ENCODE assay signal across 25 cellular contexts in the genomic region with DNA sequence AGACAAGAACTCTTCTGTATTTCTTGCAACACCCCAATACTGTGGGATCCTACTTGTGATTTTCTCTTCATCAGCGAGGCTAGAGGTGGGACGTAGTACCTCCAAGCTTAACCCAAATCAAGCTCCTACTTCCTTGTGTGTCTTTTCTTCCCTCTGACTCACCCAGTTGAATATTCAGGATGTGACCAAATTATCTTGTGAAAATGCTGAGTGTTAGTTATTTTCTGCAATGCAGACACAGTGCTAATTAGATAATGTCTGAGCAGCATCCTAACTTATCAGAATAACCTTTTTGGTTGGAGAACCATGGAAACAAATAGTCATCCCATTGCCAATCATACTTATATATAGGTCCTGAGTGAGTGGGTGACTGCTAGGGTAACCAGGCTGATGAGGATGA. TPM values are rescaled to one million over a fixed set of nuclear protein-coding genes. Genes with fewer than 3 reads are reported as not detected.
"Had no signal": no experiment of that assay in that cellular context is flagged by ENCODE, and none has a peak within 500 bp of the region (broad histone marks: within the 10 kb centered on the region; RNA-seq: fewer than 3 reads in every experiment).

No MANE protein-coding gene starts in this region.

- H3K36me3 ChIP-seq: gastrocnemius medialis, thyroid gland had no signal

- H3K27ac ChIP-seq: body of pancreas, gastrocnemius medialis, thyroid gland had no signal

- H3K4me3 ChIP-seq: body of pancreas, gastrocnemius medialis, thyroid gland had no signal

- H3K27me3 ChIP-seq: body of pancreas, gastrocnemius medialis, thyroid gland had no signal

- FAIRE-seq: colon, TTC549 had no signal

- H3K9me3 ChIP-seq: body of pancreas, gastrocnemius medialis, thyroid gland had no signal

- H3K4me1 ChIP-seq: gastrocnemius medialis, thyroid gland had no signal

- ATAC-seq: body of pancreas, gastrocnemius medialis, natural killer cell had no signal

- DNase-seq: activated B cell treated with CpG ODN at 0.5 μM for 24 hours; activated CD4-positive, alpha-beta memory T cell treated with anti-CD3 and anti-CD28 coated beads for 36 hours; activated CD4-positive, alpha-beta T cell treated with anti-CD3 and anti-CD28 coated beads for 4 hours; activated naive CD8-positive, alpha-beta T cell treated with anti-CD3 and anti-CD28 coated beads for 36 hours; activated T-cell treated with anti-CD3 and anti-CD28 coated beads for 4 hours; amniotic stem cell; body of pancreas; caudate nucleus; gastrocnemius medialis; head of caudate nucleus; kidney glomerular epithelial cell; natural killer cell; stimulated activated CD4-positive, alpha-beta T cell treated with anti-CD3 and anti-CD28 coated beads, Interleukin-1b, Interleukin-23, amount 100 ng/mL, for 48 hours; stimulated activated CD8-positive, alpha-beta memory T cell treated with anti-CD3 and anti-CD28 coated beads, Interleukin-4, amount 100 ng/mL, for 48 hours; stimulated activated naive CD4-positive, alpha-beta T cell; thyroid gland had no signal

RNA-seq across cellular contexts. Expression of a gene that starts 2.4 kb away (rescaled TPM):
- total RNA-seq: activated B cell treated with CpG ODN at 0.5 μM for 24 hours; activated CD4-positive, alpha-beta memory T cell treated with anti-CD3 and anti-CD28 coated beads for 36 hours; activated naive CD8-positive, alpha-beta T cell treated with anti-CD3 and anti-CD28 coated beads for 36 hours; activated T-helper 1 cell treated with anti-CD3 and anti-CD28 coated beads, Interleukin-12 subunit alpha, Interleukin-12 subunit beta, Interleukin-2, Interleukin-4 antibody, amounts not matched to agents 30 ng/mL and 10 ng/mL and 1 ng/mL, durations not matched to agents 14 hours and 24 hours and 36 hours; body of pancreas; gastrocnemius medialis; liver; mesenteric fat pad; natural killer cell; posterior vena cava; subcutaneous adipose tissue; thyroid gland; ureter had no signal
- polyA plus RNA-seq: esophagus had no signal

RNA-seq across cellular contexts. Expression of a gene that starts 35.8 kb away (rescaled TPM):
- total RNA-seq: activated B cell treated with CpG ODN at 0.5 μM for 24 hours; activated CD4-positive, alpha-beta memory T cell treated with anti-CD3 and anti-CD28 coated beads for 36 hours; activated naive CD8-positive, alpha-beta T cell treated with anti-CD3 and anti-CD28 coated beads for 36 hours; activated T-helper 1 cell treated with anti-CD3 and anti-CD28 coated beads, Interleukin-12 subunit alpha, Interleukin-12 subunit beta, Interleukin-2, Interleukin-4 antibody, amounts not matched to agents 30 ng/mL and 10 ng/mL and 1 ng/mL, durations not matched to agents 14 hours and 24 hours and 36 hours; body of pancreas; gastrocnemius medialis; liver; mesenteric fat pad; natural killer cell; posterior vena cava; subcutaneous adipose tissue; thyroid gland; ureter had no signal
- polyA plus RNA-seq: esophagus, liver had no signal
